Comparison of ENCODE assay signal across 9 cellular contexts in genomic region chr2:110441905-110442304, GRCh38. TPM values are rescaled to one million over a fixed set of nuclear protein-coding genes. Genes with fewer than 3 reads are reported as not detected.
DNase-seq lines count a peak whose midpoint lies in the region; ATAC-seq, FAIRE-seq and TF ChIP-seq lines count a peak whose summit lies in the region.
"Not testable (repeated sequence)": the region's sequence is repeated elsewhere in the genome, so short reads cannot be mapped to it uniquely, and the experiment has no call there.
"Had no signal": no experiment of that assay in that cellular context is flagged by ENCODE, and none has a peak within 500 bp of the region (broad histone marks: within the 10 kb centered on the region; RNA-seq: fewer than 3 reads in every experiment).

No MANE protein-coding gene starts in this region.

- not testable (repeated sequence) for H4K5ac ChIP-seq in IMR-90 (ENCODE audit: low read depth, low read length)

- H3K9me1 ChIP-seq in IMR-90 (ENCODE audit: insufficient read depth, low read length), result not testable (repeated sequence)

- not testable (repeated sequence) for H3K18ac ChIP-seq in IMR-90 (ENCODE audit: low read depth, low read length)

- not testable (repeated sequence) for TF ChIP-seq POLR2A in H54 (IDR thresholded peaks at IDR 0.05; ENCODE audit: low read depth, low read length); IMR-90 (IDR thresholded peaks at IDR 0.05; ENCODE audit: low read depth, low read length)

- H3K27ac ChIP-seq in IMR-90 (ENCODE audit: insufficient read depth, low read length); RWPE2 (ENCODE audit: poor library complexity, severe bottlenecking); astrocyte (ENCODE audit: low read depth, low read length); foreskin keratinocyte: not testable (repeated sequence)

- intact Hi-C loops in IMR-90 (cut with micrococcal nuclease), result not testable (repeated sequence)

- H2BK120ac ChIP-seq in IMR-90 (ENCODE audit: low read depth, low read length), result not testable (repeated sequence)

- H3K4me2 ChIP-seq in IMR-90 (ENCODE audit: low read depth, low read length); astrocyte (ENCODE audit: low read length): not testable (repeated sequence)

- H3K14ac ChIP-seq in IMR-90 (replicated peaks; ENCODE audit: low read depth, low read length), result not testable (repeated sequence)

- H3K27me3 Mint-ChIP-seq in astrocyte (ENCODE audit: low read depth, unreplicated experiment), result not testable (repeated sequence)

- H4K91ac ChIP-seq in IMR-90 (ENCODE audit: insufficient read depth, low read depth, low read length), result not testable (repeated sequence)

- not testable (repeated sequence) for H3K36me3 ChIP-seq in IMR-90 (ENCODE audit: control insufficient read depth, insufficient read depth, low read length); RWPE2 (ENCODE audit: low read depth); astrocyte (ENCODE audit: insufficient read depth, low read length)

- H2BK5ac ChIP-seq in IMR-90 (ENCODE audit: low read depth, low read length, poor library complexity, severe bottlenecking), result not testable (repeated sequence)

- H2AK9ac ChIP-seq in IMR-90 (replicated peaks; ENCODE audit: low read depth, low read length, poor library complexity), result not testable (repeated sequence)

- not testable (repeated sequence) for H4K8ac ChIP-seq in IMR-90 (ENCODE audit: low read depth in 2 of 2, low read length in 2 of 2)

- not testable (repeated sequence) for H3K27ac Mint-ChIP-seq in astrocyte (ENCODE audit: unreplicated experiment)

- not testable (repeated sequence) for H3K23ac ChIP-seq in IMR-90 (ENCODE audit: low read depth, low read length)

- H3K4me1 Mint-ChIP-seq in astrocyte (ENCODE audit: low read depth, unreplicated experiment), result not testable (repeated sequence)

- H3K4me1 ChIP-seq in IMR-90 (ENCODE audit: control insufficient read depth, insufficient read depth, low read length); RWPE2 (ENCODE audit: insufficient read depth, poor library complexity, severe bottlenecking); astrocyte (ENCODE audit: insufficient read depth, low read length); foreskin keratinocyte: not testable (repeated sequence)

- not testable (repeated sequence) for BruUV-seq in IMR-90 (replicated peaks; lab: Mats Ljungman, UMichigan)

- H3K9me3 Mint-ChIP-seq in astrocyte (ENCODE audit: unreplicated experiment), result not testable (repeated sequence)

- peak; percentile 86 for FAIRE-seq in H54 (lab: Jason Lieb, UNC)
- peak; percentile 89 for FAIRE-seq in astrocyte (lab: Jason Lieb, UNC)

- not testable (repeated sequence) for H2AFZ ChIP-seq in IMR-90 (replicated peaks; ENCODE audit: low read length, poor library complexity); astrocyte (ENCODE audit: low read depth, low read length)

- WGBS in IMR-90 (ENCODE audit: extremely low coverage in 2 of 2, insufficient read length in 1 of 2), 2 experiments, result no CpG with 5 or more reads among the region's 1 CpG

- not testable (repeated sequence) for TF ChIP-seq CTCF in IMR-90 (conservative IDR thresholded peaks at IDR 0.05; ENCODE audit: low read depth, low read length); RWPE2 (IDR thresholded peaks at IDR 0.05; ENCODE audit: poor library complexity, severe bottlenecking); astrocyte (IDR thresholded peaks at IDR 0.05; ENCODE audit: insufficient read depth, low read depth, low read length); foreskin keratinocyte (conservative IDR thresholded peaks at IDR 0.05); omental fat pad (IDR thresholded peaks at IDR 0.05)

- not testable (repeated sequence) for H3K4me3 Mint-ChIP-seq in astrocyte (ENCODE audit: unreplicated experiment)

- H4K20me1 ChIP-seq in IMR-90 (ENCODE audit: insufficient read depth, low read length); astrocyte (ENCODE audit: insufficient read depth, low read length): not testable (repeated sequence)

- H3K79me2 ChIP-seq in astrocyte (ENCODE audit: insufficient read depth, low read length), result not testable (repeated sequence)

- CTCF ChIA-PET in IMR-90 (lab: Yijun Ruan, JAX), result not testable (repeated sequence)

- not testable (repeated sequence) for H2BK20ac ChIP-seq in IMR-90 (ENCODE audit: low read depth, low read length)

- H3K9ac ChIP-seq in IMR-90 (ENCODE audit: low read depth, low read length); astrocyte (ENCODE audit: low read length): not testable (repeated sequence)

- ATAC-seq in IMR-90 (ENCODE audit: low read depth) (peak; percentile 46), RWPE2 (ENCODE audit: low read depth) (peak; percentile 52), foreskin keratinocyte (peak; percentile 76), omental fat pad (ENCODE audit: low FRiP score) (peak; percentile 32)

- not testable (repeated sequence) for H3K79me1 ChIP-seq in IMR-90 (ENCODE audit: low read depth in 1 of 2, low read length in 2 of 2)

- H3K36me3 Mint-ChIP-seq in astrocyte (ENCODE audit: low read depth, unreplicated experiment), result not testable (repeated sequence)

- POLR2A ChIA-PET in IMR-90 (lab: Charles Lee; ENCODE audit: unreplicated experiment), result not testable (repeated sequence)

- not testable (repeated sequence) for TF ChIP-seq RAD21 in IMR-90 (IDR thresholded peaks at IDR 0.05; ENCODE audit: low read length)

- not testable (repeated sequence) for H3K4me3 ChIP-seq in IMR-90 (ENCODE audit: insufficient read depth, low read depth, low read length); RWPE2 (ENCODE audit: severe bottlenecking); astrocyte (ENCODE audit: insufficient read depth, low read depth, low read length)

- not testable (repeated sequence) for H3K9me3 ChIP-seq in IMR-90 (ENCODE audit: control insufficient read depth, insufficient read depth, low read length); RWPE2 (ENCODE audit: severe bottlenecking); astrocyte (ENCODE audit: insufficient read depth, low read depth, low read length)

- not testable (repeated sequence) for H3K27me3 ChIP-seq in IMR-90 (ENCODE audit: control insufficient read depth, insufficient read depth, low read length); RWPE2 (ENCODE audit: insufficient read depth, poor library complexity, severe bottlenecking); astrocyte (ENCODE audit: insufficient read depth, low read length); foreskin keratinocyte

- dilution Hi-C loops in IMR-90 (cut with HindIII; ENCODE audit: low sequenced_read_pairs, unreplicated experiment), result not testable (repeated sequence)

- H3K56ac ChIP-seq in IMR-90 (ENCODE audit: extremely low read depth, insufficient read depth, low read length), result not testable (repeated sequence)

- in situ Hi-C loops in IMR-90 (cut with MboI; ENCODE audit: low sequenced_read_pairs), result not testable (repeated sequence)

- not testable (repeated sequence) for H2BK15ac ChIP-seq in IMR-90 (ENCODE audit: low read depth, low read length)

- not testable (repeated sequence) for DNase-seq in H54 (ENCODE audit: insufficient read length, low spot score); IMR-90; RWPE2 (ENCODE audit: low spot score); astrocyte (ENCODE audit: low read depth); foreskin keratinocyte; omental fat pad (ENCODE audit: low spot score)

- not testable (repeated sequence) for H3K4ac ChIP-seq in IMR-90 (ENCODE audit: low read depth, low read length)

- not testable (repeated sequence) for H2AK5ac ChIP-seq in IMR-90 (ENCODE audit: low read depth, low read length)

RNA-seq across cellular contexts. Expression of gene LIMS4, which starts 30.7 kb away (rescaled TPM):
- 2.5 and 3.6 TPM in 2 replicates for total RNA-seq in IMR-90 (2012; rRNA removed)
- 5.2 and 5.7 TPM in 2 replicates for polyA plus RNA-seq in IMR-90 (2012; rRNA removed)
- 4.4 and 5.2 TPM in 2 replicates for polyA plus RNA-seq in IMR-90 (2012; cell fraction: cytosol; rRNA removed)
- 9.6 and 10.5 TPM in 2 replicates for polyA plus RNA-seq in IMR-90 (2012; cell fraction: nucleus; rRNA removed; ENCODE audit: low replicate concordance)
- total RNA-seq in astrocyte, result 1.3 and 3.7 TPM in 2 replicates
- 1.0 and 1.6 TPM in 2 replicates for total RNA-seq in foreskin keratinocyte
- 0.10 and 0.17 TPM in 2 replicates for polyA plus RNA-seq in foreskin keratinocyte
- total RNA-seq in omental fat pad, result 10 to 100 TPM in 1 of 4 donors, 1 to 10 TPM in 3; 2.0 to 20.2 (median 3.8) TPM
- total RNA-seq: Calu3; CD4-positive, alpha-beta T cell; CD8-positive, alpha-beta T cell had no signal
